Comparison of ENCODE assay signal across 8 cellular contexts in the genomic region with DNA sequence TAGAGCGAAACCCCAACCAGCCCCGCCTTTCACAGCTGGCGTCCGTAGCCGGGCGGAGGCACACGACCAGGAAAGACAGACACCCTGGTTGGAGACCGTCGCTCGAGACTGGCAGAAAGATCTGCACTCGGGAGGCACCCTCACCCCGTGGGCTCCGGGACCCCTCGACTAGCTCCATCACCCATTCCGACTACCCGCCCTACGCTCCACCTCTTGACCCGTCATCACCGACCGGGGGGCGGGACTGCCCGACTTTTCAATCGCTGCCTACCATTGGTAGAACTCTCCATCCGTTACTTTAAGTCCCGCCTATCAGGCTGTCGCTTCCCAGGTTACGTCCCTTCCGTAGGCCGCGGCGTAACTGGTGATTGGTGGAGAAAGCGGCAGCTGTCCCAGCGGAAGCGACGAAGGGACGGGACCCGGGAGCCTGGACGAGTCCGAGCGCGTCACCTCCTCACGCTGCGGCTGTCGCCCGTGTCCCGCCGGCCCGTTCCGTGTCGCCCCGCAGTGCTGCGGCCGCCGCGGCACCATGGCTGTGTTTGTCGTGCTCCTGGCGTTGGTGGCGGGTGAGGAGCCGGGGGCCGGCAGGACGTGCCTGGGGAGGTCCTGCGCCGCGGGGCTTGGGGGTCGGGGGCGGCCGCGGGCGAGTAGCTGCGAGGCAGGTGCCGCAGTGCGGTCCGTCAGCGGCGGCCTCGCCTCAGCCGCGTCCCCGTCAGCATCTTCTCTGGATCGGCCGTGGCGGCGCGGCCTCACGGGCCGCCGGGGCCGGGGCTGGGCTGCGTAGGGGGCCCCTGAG. TPM values are rescaled to one million over a fixed set of nuclear protein-coding genes. Genes with fewer than 3 reads are reported as not detected.
DNase-seq lines count a peak whose midpoint lies in the region; ATAC-seq and TF ChIP-seq lines count a peak whose summit lies in the region.

A gene with protein sequence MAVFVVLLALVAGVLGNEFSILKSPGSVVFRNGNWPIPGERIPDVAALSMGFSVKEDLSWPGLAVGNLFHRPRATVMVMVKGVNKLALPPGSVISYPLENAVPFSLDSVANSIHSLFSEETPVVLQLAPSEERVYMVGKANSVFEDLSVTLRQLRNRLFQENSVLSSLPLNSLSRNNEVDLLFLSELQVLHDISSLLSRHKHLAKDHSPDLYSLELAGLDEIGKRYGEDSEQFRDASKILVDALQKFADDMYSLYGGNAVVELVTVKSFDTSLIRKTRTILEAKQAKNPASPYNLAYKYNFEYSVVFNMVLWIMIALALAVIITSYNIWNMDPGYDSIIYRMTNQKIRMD (plus strand): TSS at position 434 of the 796 bp plus-strand sequence. CDS start 96 bp downstream, at position 530.

- H3K27ac Mint-ChIP-seq in WTC11: peak within 1 kb of the TSS; percentile 91

- H3K9me3 Mint-ChIP-seq in WTC11: no peaks in the 10 kb centered on the region

- DNase-seq in AG04449 (ENCODE audit: low read depth, low spot score) (peak; percentile 49), NCI-H2227 treated with DMSO at 0.1 percent for 48 hours (lab: John Stamatoyannopoulos, UW) (peak; percentile 96), WTC11 (ENCODE audit: low spot score) (peak; percentile 87), cardiac fibroblast (ENCODE audit: low read depth in 2 of 2) (peak; percentile 93), iPS-NIHi7 (ENCODE audit: extremely low spot score) (peak; percentile 88), smooth muscle cell (lab: John Stamatoyannopoulos, UW; ENCODE audit: unreplicated experiment) (peak; percentile 48)

- peak within 1 kb of the TSS; percentile 93 for H3K4me2 ChIP-seq in smooth muscle cell

- peak within 1 kb of the TSS; percentile 87 for H2AFZ ChIP-seq in smooth muscle cell (ENCODE audit: low read depth)

- no peaks in the 10 kb centered on the region for H3K27me3 ChIP-seq in smooth muscle cell (ENCODE audit: low read depth)

- peak within 1 kb of the TSS; percentile 85 for H3K9ac ChIP-seq in smooth muscle cell (ENCODE audit: low read depth)

- H3K4me1 Mint-ChIP-seq in WTC11: peaks cover 8% of the 10 kb centered on the region

- CTCF ChIA-PET in AG04449 (lab: Yijun Ruan, JAX): no interaction called here
- CTCF ChIA-PET in WTC11 (lab: Charles Lee): interaction anchor here (0.6 to 1.6 kb wide), 4 partner anchors 37 to 796 kb away, joined by 3 to 4 read pairs (median 3); a partner anchor contains a TSS

- POLR2A ChIA-PET in AG04449 (lab: Yijun Ruan, JAX) (no interaction called here), WTC11 (lab: Charles Lee) (no interaction called here)

- H4K20me1 ChIP-seq in smooth muscle cell (ENCODE audit: low read depth): peaks cover 38% of the 10 kb centered on the region

- no peaks in the 10 kb centered on the region for H3F3A ChIP-seq in smooth muscle cell (ENCODE audit: low read depth)

- H3K36me3 ChIP-seq in smooth muscle cell (ENCODE audit: low read depth): no peaks in the 10 kb centered on the region

- H3K4me3 Mint-ChIP-seq in WTC11: peak within 1 kb of the TSS; percentile 80

- ATAC-seq in GM18907 (IDR thresholded peaks at IDR 0.05; ENCODE audit: unreplicated experiment) (peak; percentile 95), HG03159 (IDR thresholded peaks at IDR 0.05; ENCODE audit: unreplicated experiment) (peak; percentile 96), WTC11 (peak; percentile 98)

- TF ChIP-seq CTCF in AG04449 (IDR thresholded peaks at IDR 0.05; ENCODE audit: insufficient read depth, low read length, missing control alignments) (no peak), WTC11 (IDR thresholded peaks at IDR 0.05) (no peak), cardiac fibroblast (IDR thresholded peaks at IDR 0.05; ENCODE audit: low read depth, low read length) (no peak), smooth muscle cell (IDR thresholded peaks at IDR 0.05; ENCODE audit: borderline replicate concordance, insufficient read depth, poor library complexity, severe bottlenecking) (no peak)

- peaks cover 39% of the 10 kb centered on the region for H3K79me2 ChIP-seq in smooth muscle cell (ENCODE audit: low read depth)

- no peaks in the 10 kb centered on the region for H3K27me3 Mint-ChIP-seq in WTC11 (ENCODE audit: low read depth)

- H3K4me3 ChIP-seq in AG04449 (ENCODE audit: low read depth, low read length) (peak within 1 kb of the TSS; percentile 80), cardiac fibroblast (replicated peaks in 1 of 2; ENCODE audit: low read depth in 2 of 2, low read length in 2 of 2) (peak within 1 kb of the TSS; percentile 65 to 78), smooth muscle cell (peak within 1 kb of the TSS; percentile 72)

- no peaks in the 10 kb centered on the region for H3K36me3 Mint-ChIP-seq in WTC11

- 45% methylated on average over 70 of the region's 89 CpGs for WGBS in smooth muscle cell (ENCODE audit: low lambda C conversion rate)

- no peaks in the 10 kb centered on the region for H3K9me3 ChIP-seq in smooth muscle cell (replicated peaks; ENCODE audit: low read depth)

- H3K27ac ChIP-seq in smooth muscle cell (ENCODE audit: low read depth): peak within 1 kb of the TSS; percentile 75

- H3K4me1 ChIP-seq in smooth muscle cell (ENCODE audit: low read depth): peaks cover 7% of the 10 kb centered on the region

TF ChIP-seq in WTC11, 78 proteins besides CTCF, POLR2A, EP300 and RAD21:
- TF ChIP-seq, protein P1, sequence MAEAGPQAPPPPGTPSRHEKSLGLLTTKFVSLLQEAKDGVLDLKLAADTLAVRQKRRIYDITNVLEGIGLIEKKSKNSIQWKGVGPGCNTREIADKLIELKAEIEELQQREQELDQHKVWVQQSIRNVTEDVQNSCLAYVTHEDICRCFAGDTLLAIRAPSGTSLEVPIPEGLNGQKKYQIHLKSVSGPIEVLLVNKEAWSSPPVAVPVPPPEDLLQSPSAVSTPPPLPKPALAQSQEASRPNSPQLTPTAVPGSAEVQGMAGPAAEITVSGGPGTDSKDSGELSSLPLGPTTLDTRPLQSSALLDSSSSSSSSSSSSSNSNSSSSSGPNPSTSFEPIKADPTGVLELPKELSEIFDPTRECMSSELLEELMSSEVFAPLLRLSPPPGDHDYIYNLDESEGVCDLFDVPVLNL (CRISPR knock-in tag; IDR thresholded peaks at IDR 0.05; ENCODE audit: borderline replicate concordance, low read depth): no peak
- TF ChIP-seq GABPB1 (CRISPR knock-in tag; IDR thresholded peaks at IDR 0.05) (peak; percentile 23; the same call in 1 of the 2 replicates), HMGA2 (CRISPR knock-in tag; IDR thresholded peaks at IDR 0.05) (no peak), CREM (CRISPR knock-in tag; IDR thresholded peaks at IDR 0.05) (peak; percentile 70; the same call in 1 of the 2 replicates), FOXK1 (CRISPR knock-in tag; IDR thresholded peaks at IDR 0.05) (peak; percentile 41; the same call in 1 of the 2 replicates), ZNF317 (CRISPR knock-in tag; IDR thresholded peaks at IDR 0.05; ENCODE audit: borderline replicate concordance, low read depth) (no peak), SP1 (CRISPR knock-in tag; conservative IDR thresholded peaks at IDR 0.05) (peak; percentile 57), NFYB (CRISPR knock-in tag; conservative IDR thresholded peaks at IDR 0.05; ENCODE audit: low read depth) (peak; percentile 84)
- TF ChIP-seq, protein P2, sequence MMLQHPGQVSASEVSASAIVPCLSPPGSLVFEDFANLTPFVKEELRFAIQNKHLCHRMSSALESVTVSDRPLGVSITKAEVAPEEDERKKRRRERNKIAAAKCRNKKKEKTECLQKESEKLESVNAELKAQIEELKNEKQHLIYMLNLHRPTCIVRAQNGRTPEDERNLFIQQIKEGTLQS (CRISPR knock-in tag; conservative IDR thresholded peaks at IDR 0.05): no peak
- TF ChIP-seq, protein P3, sequence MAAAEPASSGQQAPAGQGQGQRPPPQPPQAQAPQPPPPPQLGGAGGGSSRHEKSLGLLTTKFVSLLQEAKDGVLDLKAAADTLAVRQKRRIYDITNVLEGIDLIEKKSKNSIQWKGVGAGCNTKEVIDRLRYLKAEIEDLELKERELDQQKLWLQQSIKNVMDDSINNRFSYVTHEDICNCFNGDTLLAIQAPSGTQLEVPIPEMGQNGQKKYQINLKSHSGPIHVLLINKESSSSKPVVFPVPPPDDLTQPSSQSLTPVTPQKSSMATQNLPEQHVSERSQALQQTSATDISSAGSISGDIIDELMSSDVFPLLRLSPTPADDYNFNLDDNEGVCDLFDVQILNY (CRISPR knock-in tag; IDR thresholded peaks at IDR 0.05): 0 out of 2 replicates have a peak, but pooled peaks have one; percentile 39
TF ChIP-seq in WTC11: peak in this region for 6.

RNA-seq across cellular contexts. Expression of the gene that starts here (rescaled TPM):
- total RNA-seq in WTC11 (2021): 78.3 to 90.8 TPM (median 78.7 TPM) in 3 replicates
- total RNA-seq in smooth muscle cell: 164 and 205 TPM in 2 replicates
- 179 and 207 TPM in 2 replicates for polyA plus RNA-seq in smooth muscle cell

Comparison
In these comparisons a context has a peak if more than half of its experiments do, and no peak if none do; other contexts are left out.
1. Peak in every context shown above with its lines: DNase-seq, ATAC-seq, H3K4me3 ChIP-seq and H3K27ac ChIP-seq.